ENCODE assay signal across 8 cellular contexts in the genomic region with DNA sequence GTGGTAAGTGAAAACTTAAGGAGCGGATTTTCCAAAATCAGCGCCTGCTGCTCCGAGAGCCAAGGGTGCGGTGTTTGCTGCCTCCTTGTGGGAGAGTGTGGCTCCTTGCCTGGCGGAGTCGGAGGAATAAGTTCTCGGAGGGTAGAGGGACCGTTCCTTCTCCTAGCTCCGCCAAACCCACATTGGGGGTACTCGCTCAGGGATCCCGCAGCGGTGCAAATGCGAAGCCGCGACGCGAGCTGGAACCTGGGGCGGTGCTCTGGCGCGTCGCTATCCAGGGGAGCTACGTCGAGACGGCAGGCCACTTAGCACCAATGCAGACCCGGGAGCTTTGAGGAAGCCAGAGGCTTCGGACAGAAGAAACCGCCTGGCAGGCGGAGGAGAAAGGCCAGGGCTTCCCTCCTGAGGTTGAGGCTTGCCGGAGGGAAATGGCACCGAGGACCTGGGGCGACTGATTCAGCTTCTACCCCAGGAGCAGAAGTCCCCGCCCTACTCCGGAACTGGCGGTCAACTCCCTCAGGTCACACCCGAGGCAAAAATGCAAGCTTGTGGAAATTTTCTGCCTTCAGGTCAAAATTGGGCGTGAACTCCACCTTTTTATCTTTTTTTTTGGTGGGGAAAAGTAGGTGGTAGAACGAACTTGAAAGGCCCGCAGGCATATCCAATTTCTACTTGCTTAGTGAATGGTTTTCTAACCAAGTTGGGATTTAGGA. TPM values are rescaled to one million over a fixed set of nuclear protein-coding genes. Genes with fewer than 3 reads are reported as not detected.
DNase-seq lines count a peak whose midpoint lies in the region; ATAC-seq and TF ChIP-seq lines count a peak whose summit lies in the region.

No MANE protein-coding gene starts in this region.

- H3K4me3 ChIP-seq in AG09309 (ENCODE audit: control insufficient read depth, low read depth, low read length), result peak overlapping the region; percentile 59

- ATAC-seq in GM18511 (IDR thresholded peaks at IDR 0.05; ENCODE audit: unreplicated experiment) (peak; percentile 84), HG02973 (IDR thresholded peaks at IDR 0.05; ENCODE audit: unreplicated experiment) (peak; percentile 75)

- DNase-seq in AG09309 (ENCODE audit: low read depth), result no peak
- DNase-seq in NCI-H524 treated with DMSO at 0.1 percent for 48 hours (lab: John Stamatoyannopoulos, UW), result peak; percentile 26
- peak; percentile 24 to 36 for DNase-seq in activated CD8-positive, alpha-beta memory T cell treated with anti-CD3 and anti-CD28 coated beads for 4 hours (ENCODE audit: low read depth in 2 of 2)
- peak; percentile 61 for DNase-seq in epidermal melanocyte (ENCODE audit: insufficient read length, low spot score)
- DNase-seq in mucosa of gallbladder (ENCODE audit: low spot score), result peak; percentile 16
- peak; percentile 22 to 30 for DNase-seq in stimulated activated CD8-positive, alpha-beta memory T cell treated with anti-CD3 and anti-CD28 coated beads, Interleukin-4, amount 100 ng/mL, for 4 hours (ENCODE audit: low read depth in 2 of 2, low spot score in 1 of 2)

- TF ChIP-seq CTCF in AG09309 (IDR thresholded peaks at IDR 0.05; ENCODE audit: control insufficient read depth, insufficient read depth, low read depth, low read length, missing control alignments), result peak; percentile 81

RNA-seq across cellular contexts. Expression of a gene that starts 5.7 kb away (rescaled TPM):
- 1.6 TPM for total RNA-seq in mucosa of gallbladder

RNA-seq across cellular contexts. Expression of a gene that starts 19.3 kb away (rescaled TPM):
- 0.58 TPM for total RNA-seq in mucosa of gallbladder

RNA-seq across cellular contexts. Expression of a gene that starts 26.5 kb away (rescaled TPM):
- not detected for total RNA-seq in mucosa of gallbladder

RNA-seq across cellular contexts. Expression of a gene that starts 34.9 kb away (rescaled TPM):
- not detected for total RNA-seq in mucosa of gallbladder
